20 cellular contexts compared by ENCODE assay signal in the genomic region with DNA sequence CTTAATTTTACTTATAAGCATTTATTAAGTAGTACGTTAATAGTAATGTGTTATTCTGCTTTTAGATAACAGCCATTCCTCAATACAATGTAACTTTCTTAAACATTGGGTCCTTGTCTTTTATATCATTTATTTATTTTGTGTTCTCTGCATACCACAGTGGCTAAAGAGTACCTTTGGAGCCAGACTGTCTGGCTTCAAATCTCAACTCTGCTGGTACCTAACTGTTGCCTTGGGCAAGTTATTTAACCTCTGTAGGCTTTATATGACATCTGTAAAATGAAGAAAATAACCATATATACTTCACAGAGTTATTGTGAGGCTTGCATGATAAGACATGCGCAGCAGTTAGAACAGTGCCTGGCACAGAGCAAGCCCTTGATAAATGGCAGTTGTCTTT.
"Had no signal": no experiment of that assay in that cellular context is flagged by ENCODE, and none has a peak within 500 bp of the region (broad histone marks: within the 10 kb centered on the region; RNA-seq: fewer than 3 reads in every experiment).

No MANE protein-coding gene starts in this region.

- H3K4me3 ChIP-seq: MG63 had no signal

- H3K36me3 Mint-ChIP-seq: T-cell had no signal

- DNase-seq: IMR-90, Karpas-422, KG1, MG63, NCI-H1092, NCI-H1436 treated with DMSO at 0.1 percent for 48 hours, NCI-H1694, NCI-H187 treated with DMSO at 0.1 percent for 48 hours, NCI-H2029 treated with DMSO at 0.1 percent for 48 hours, NCI-H2107, NCI-H2171 treated with DMSO at 0.1 percent for 48 hours, NCI-H524, NCI-H526 treated with DMSO at 0.1 percent for 48 hours, NCI-H774, SHP77, SK-N-SH, SW 1271, T-cell had no signal

- H3K9me3 Mint-ChIP-seq: T-cell had no signal

- H3K27me3 ChIP-seq: MG63 had no signal

- H3K9me3 ChIP-seq: MG63, SK-N-SH had no signal

- H3K4me3 Mint-ChIP-seq: T-cell had no signal

- ATAC-seq: HepG2, T-cell had no signal

- FAIRE-seq: HepG2 had no signal

- H3K9me2 ChIP-seq: SK-N-SH had no signal

- H3K36me3 ChIP-seq: MG63 had no signal

- H3K27ac ChIP-seq: RWPE1 had no signal

- H3K27ac Mint-ChIP-seq: T-cell had no signal

- H3K4me2 ChIP-seq: SK-N-SH had no signal
